Comparison of ENCODE assay signal across 3 cellular contexts in genomic region chr2:138462689-138463088, GRCh38. TPM values are rescaled to one million over a fixed set of nuclear protein-coding genes. Genes with fewer than 3 reads are reported as not detected.
DNase-seq lines count a peak whose midpoint lies in the region; ATAC-seq, FAIRE-seq and TF ChIP-seq lines count a peak whose summit lies in the region.
"Not testable (repeated sequence)": the region's sequence is repeated elsewhere in the genome, so short reads cannot be mapped to it uniquely, and the experiment has no call there.

No MANE protein-coding gene starts in this region.

- not testable (repeated sequence) for H3K79me2 ChIP-seq in HepG2 (ENCODE audit: insufficient read depth, low read length)

- POLR2A ChIA-PET in HepG2 (lab: Yijun Ruan, JAX): not testable (repeated sequence)

- CTCF ChIA-PET in HepG2 (lab: Yijun Ruan, JAX; ENCODE audit: low intra/inter-chr PET ratio, low total read pairs): not testable (repeated sequence)

- intact Hi-C loops in HepG2 (cut with micrococcal nuclease; ENCODE audit: unreplicated experiment): not testable (repeated sequence)

- not testable (repeated sequence) for H3K27me3 ChIP-seq in HepG2 (ENCODE audit: control insufficient read depth in 1 of 2, insufficient read depth in 2 of 2, low read length in 2 of 2); liver (ENCODE audit: control insufficient read depth in 4 of 4, insufficient read depth in 4 of 4, low read length in 3 of 4)

- not testable (repeated sequence) for H3K4me3 ChIP-seq in HepG2 (replicated peaks in 1 of 3; ENCODE audit: insufficient read depth in 1 of 3, low read depth in 2 of 3, low read length in 3 of 3); liver (ENCODE audit: low read depth in 1 of 3, low read length in 3 of 3)

- peak; percentile 38 for ATAC-seq in left lobe of liver
- not testable (repeated sequence) for ATAC-seq in HepG2

- not testable (repeated sequence) for BruUV-seq in HepG2 (replicated peaks; lab: Mats Ljungman, UMichigan)

- not testable (repeated sequence) for TF ChIP-seq RAD21 in HepG2 (CRISPR knock-in tag; IDR thresholded peaks at IDR 0.05)
- TF ChIP-seq RAD21 in liver (IDR thresholded peaks at IDR 0.05): peak in 1 of 2 donors; percentile 15

- H3K4me1 ChIP-seq in HepG2 (ENCODE audit: insufficient read depth, low read length): peaks cover 11% of the 10 kb centered on the region
- H3K4me1 ChIP-seq in liver (ENCODE audit: control insufficient read depth in 4 of 4, insufficient read depth in 4 of 4, low read length in 3 of 4): not testable (repeated sequence)

- not testable (repeated sequence) for H3K4me2 ChIP-seq in HepG2 (ENCODE audit: low read depth, low read length)

- WGBS in HepG2 (ENCODE audit: low lambda C conversion rate): 79% methylated on average over 3 of the region's 3 CpGs
- WGBS in liver: 85% methylated on average over 3 of the region's 3 CpGs

- H3K9me3 ChIP-seq in HepG2 (ENCODE audit: low read length); liver (ENCODE audit: control insufficient read depth in 4 of 4, low read length in 3 of 4): not testable (repeated sequence)

- not testable (repeated sequence) for H3K36me3 ChIP-seq in HepG2 (replicated peaks in 1 of 2; ENCODE audit: control insufficient read depth in 1 of 2, insufficient read depth in 2 of 2, low read length in 2 of 2); liver (ENCODE audit: control insufficient read depth in 4 of 4, insufficient read depth in 3 of 4, low read depth in 1 of 4, low read length in 3 of 4)

- FAIRE-seq in HepG2 (lab: Jason Lieb, UNC): not testable (repeated sequence)

- H3K9ac ChIP-seq in HepG2 (ENCODE audit: insufficient read depth, low read depth, low read length); liver (ENCODE audit: low read depth in 1 of 2, low read length in 2 of 2): not testable (repeated sequence)

- not testable (repeated sequence) for DNase-seq in left lobe of liver (ENCODE audit: low spot score)
- peak; percentile 17 for DNase-seq in HepG2 (ENCODE audit: low spot score)

- TF ChIP-seq CTCF in HepG2 (CRISPR knock-in tag; IDR thresholded peaks at IDR 0.05); liver (IDR thresholded peaks at IDR 0.05; ENCODE audit: low read depth, low read length, missing input control): not testable (repeated sequence)

- not testable (repeated sequence) for H2AFZ ChIP-seq in HepG2 (ENCODE audit: low read length)

- not testable (repeated sequence) for TF ChIP-seq POLR2A in HepG2 (IDR thresholded peaks at IDR 0.05; ENCODE audit: insufficient read depth in 1 of 2, low read depth in 2 of 2, low read length in 2 of 2)

- not testable (repeated sequence) for TF ChIP-seq EP300 in HepG2 (IDR thresholded peaks at IDR 0.05; ENCODE audit: low read depth in 2 of 2, low read length in 2 of 2); HepG2 (CRISPR knock-in tag; IDR thresholded peaks at IDR 0.05; ENCODE audit: borderline replicate concordance)

- not testable (repeated sequence) for H4K20me1 ChIP-seq in HepG2 (ENCODE audit: insufficient read depth, low read length)

- not testable (repeated sequence) for H3K27ac ChIP-seq in HepG2 (ENCODE audit: extremely low read length, insufficient read depth, low read length); liver (ENCODE audit: low read depth in 1 of 2, low read length in 2 of 2)

- in situ Hi-C loops in HepG2 (cut with HindIII; ENCODE audit: extremely low pct_ligation_motif_present, low pct_unique_long_range_greater_than_20kb): not testable (repeated sequence)

TF ChIP-seq in HepG2, 621 proteins besides CTCF, POLR2A, EP300 and RAD21:
- 0 out of 2 replicates have a peak, but pooled peaks have one; percentile 9 for TF ChIP-seq CEBPG (CRISPR knock-in tag; IDR thresholded peaks at IDR 0.05)
- peak; percentile 60 for TF ChIP-seq HNF4A (CRISPR knock-in tag; IDR thresholded peaks at IDR 0.05)
- 0 out of 2 replicates have a peak, but pooled peaks have one; percentile 16 for TF ChIP-seq ZNF644 (CRISPR knock-in tag; IDR thresholded peaks at IDR 0.05; ENCODE audit: low read depth)
- 0 out of 2 replicates have a peak, but pooled peaks have one; percentile 31 for TF ChIP-seq KAT7 (CRISPR knock-in tag; IDR thresholded peaks at IDR 0.05; ENCODE audit: borderline replicate concordance)
- 0 out of 2 replicates have a peak, but pooled peaks have one; percentile 24 for TF ChIP-seq ZMYM4 (CRISPR knock-in tag; IDR thresholded peaks at IDR 0.05)
- peak; percentile 41; the same call in 1 of the 2 replicates for TF ChIP-seq HOMEZ (CRISPR knock-in tag; IDR thresholded peaks at IDR 0.05; ENCODE audit: low read depth)

TF ChIP-seq in liver, 16 proteins besides CTCF, POLR2A, EP300 and RAD21:
- peak; percentile 25 for TF ChIP-seq SP1 (IDR thresholded peaks at IDR 0.05)
- peak; percentile 58 to 77 for TF ChIP-seq HNF4A (conservative IDR thresholded peaks at IDR 0.05)
- TF ChIP-seq HNF4G (IDR thresholded peaks at IDR 0.05): peak; percentile 17

RNA-seq across cellular contexts. Expression of gene SPOPL, which starts 38.9 kb away (rescaled TPM):
- 11.3 TPM for total RNA-seq in left lobe of liver
- 51.6 and 68.8 TPM in 2 replicates for total RNA-seq in HepG2 (2016; rRNA removed; fragmentation: Illumina TruSeq; extraction: Trizol)
- total RNA-seq in HepG2 (2016; cell fraction: cytosol; rRNA removed; fragmentation: Illumina TruSeq; extraction: Trizol; ENCODE audit: low read depth): 10.0 and 11.5 TPM in 2 replicates
- total RNA-seq in HepG2 (2016; cell fraction: insoluble cytoplasmic fraction; rRNA removed; fragmentation: Illumina TruSeq; extraction: Trizol): 47.5 and 62.1 TPM in 2 replicates
- 48.3 and 49.1 TPM in 2 replicates for total RNA-seq in HepG2 (2016; cell fraction: membrane; rRNA removed; fragmentation: Illumina TruSeq; extraction: Trizol)
- 43.8 and 44.8 TPM in 2 replicates for total RNA-seq in HepG2 (2016; cell fraction: nucleus; rRNA removed; fragmentation: Illumina TruSeq; extraction: Trizol)
- polyA plus RNA-seq in HepG2 (2011; rRNA removed): 11.0 and 12.6 TPM in 2 replicates
- polyA plus RNA-seq in HepG2 (2011; cell fraction: cytosol; rRNA removed): 6.4 and 7.3 TPM in 2 replicates
- polyA plus RNA-seq in HepG2 (2011; cell fraction: nucleus; rRNA removed): 11.9 and 15.1 TPM in 2 replicates
- polyA plus RNA-seq in HepG2 (2012): 18.9 and 24.1 TPM in 2 replicates
- 4.1 and 6.0 TPM in 2 replicates for polyA plus RNA-seq in HepG2 (2016; cell fraction: cytosol; fragmentation: Illumina TruSeq; extraction: Trizol; ENCODE audit: low read depth)
- 33.9 and 34.3 TPM in 2 replicates for polyA plus RNA-seq in HepG2 (2016; cell fraction: insoluble cytoplasmic fraction; fragmentation: Illumina TruSeq; extraction: Trizol; ENCODE audit: low read depth)
- polyA plus RNA-seq in HepG2 (2016; cell fraction: membrane; fragmentation: Illumina TruSeq; extraction: Trizol; ENCODE audit: low read depth): 18.7 and 19.9 TPM in 2 replicates
- polyA plus RNA-seq in HepG2 (2016; cell fraction: nucleus; fragmentation: Illumina TruSeq; extraction: Trizol; ENCODE audit: insufficient read depth, low read depth): 16.2 and 18.6 TPM in 2 replicates
- polyA minus RNA-seq in HepG2 (2011; rRNA and poly(A)+ RNA removed; ENCODE audit: low replicate concordance): 4.7 and 17.9 TPM in 2 replicates
- polyA minus RNA-seq in HepG2 (2011; cell fraction: cytosol; rRNA and poly(A)+ RNA removed): 17.1 and 17.5 TPM in 2 replicates
- 74.5 and 98.8 TPM in 2 replicates for polyA minus RNA-seq in HepG2 (2011; cell fraction: nucleus; rRNA and poly(A)+ RNA removed)
- 10 to 100 TPM; 15.2 to 15.8 TPM for total RNA-seq in liver
- polyA plus RNA-seq in liver: 1 to 10 TPM; 3.4 to 3.7 TPM
